In the genomic region with DNA sequence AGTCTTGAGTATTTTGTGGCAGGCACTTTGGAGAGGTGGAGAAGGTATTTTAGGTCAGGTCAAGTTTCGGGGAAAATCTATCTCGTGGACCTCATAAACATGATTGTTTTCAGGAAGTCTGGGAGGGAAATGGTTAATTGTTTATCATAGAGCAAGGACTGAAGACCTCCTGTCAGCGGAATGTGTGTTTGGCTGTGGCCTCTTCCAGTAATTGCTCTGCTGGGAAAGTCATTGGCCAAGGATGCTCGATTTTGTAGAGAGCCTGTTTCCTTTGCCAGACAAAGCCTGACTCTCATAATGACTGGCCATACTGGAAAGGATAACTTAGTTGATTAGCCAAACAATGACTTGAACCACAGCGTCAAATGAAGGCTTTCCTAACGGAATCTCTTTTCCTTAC, we compare ENCODE assay signal across 16 cellular contexts. TPM values are rescaled to one million over a fixed set of nuclear protein-coding genes. Genes with fewer than 3 reads are reported as not detected.
A peak's percentile ranks its signal among the peaks of the same experiment; 100 is the strongest.
DNase-seq lines count a peak whose midpoint lies in the region; ATAC-seq and TF ChIP-seq lines count a peak whose summit lies in the region.
"Had no signal": no experiment of that assay in that cellular context is flagged by ENCODE, and none has a peak within 500 bp of the region (broad histone marks: within the 10 kb centered on the region; RNA-seq: fewer than 3 reads in every experiment).

No MANE protein-coding gene starts in this region.

- no peaks in the 10 kb centered on the region for H3K36me3 Mint-ChIP-seq in HFFc6 (ENCODE audit: low read depth)
- H3K36me3 Mint-ChIP-seq in CD4-positive, alpha-beta T cell (ENCODE audit: low read depth): no peaks in the 10 kb centered on the region

- H3K36me3 ChIP-seq in hepatocyte (replicated peaks; ENCODE audit: insufficient read depth, low read depth): no peaks in the 10 kb centered on the region
- no peaks in the 10 kb centered on the region for H3K36me3 ChIP-seq in tibial artery
- H3K36me3 ChIP-seq: BLaER1 had no signal

- no peaks in the 10 kb centered on the region for H4K20me1 ChIP-seq in hepatocyte (ENCODE audit: insufficient read depth, poor library complexity, severe bottlenecking)
- H4K20me1 ChIP-seq: BLaER1 had no signal

- H3K27ac ChIP-seq in hepatocyte (peak overlapping the region; percentile 70), tibial artery (peak overlapping the region in 1 of 2 donors; percentile 5)
- no peak overlapping the region for H3K27ac ChIP-seq in CD4-positive, alpha-beta T cell (ENCODE audit: low read depth, low read length)
- H3K27ac ChIP-seq: BLaER1, epithelial cell of prostate had no signal

- no peak for DNase-seq in HFFc6
- DNase-seq in choroid plexus epithelial cell (ENCODE audit: low read depth): peak; percentile 71
- DNase-seq in hepatocyte (ENCODE audit: low spot score): no peak
- peak; percentile 43 for DNase-seq in skeletal muscle cell (ENCODE audit: low read depth)
- DNase-seq in putamen (ENCODE audit: low spot score): no peak
- no peak for DNase-seq in tibial artery
- DNase-seq in CD4-positive, alpha-beta T cell: no peak
- DNase-seq: activated naive CD4-positive, alpha-beta T cell treated with anti-CD3 and anti-CD28 coated beads for 36 hours; DMS153; GOT3; NCI-H146; occipital lobe had no signal

- H3K9me3 ChIP-seq in hepatocyte (ENCODE audit: low read depth) (no peaks in the 10 kb centered on the region), tibial artery (no peaks in the 10 kb centered on the region)
- no peaks in the 10 kb centered on the region for H3K9me3 ChIP-seq in CD4-positive, alpha-beta T cell (ENCODE audit: control insufficient read depth, low read length)
- H3K9me3 ChIP-seq: BLaER1 had no signal

- no peak for ATAC-seq in CD4-positive, alpha-beta T cell (ENCODE audit: poor library complexity)
- ATAC-seq in HG03565 (IDR thresholded peaks at IDR 0.05; ENCODE audit: unreplicated experiment): no peak
- ATAC-seq: SK-N-SH treated with all-trans-retinoic acid at 6 μM for 48 hours had no signal

- no peaks in the 10 kb centered on the region for H3K79me2 ChIP-seq in hepatocyte

- H3K9me3 Mint-ChIP-seq in HFFc6: no peaks in the 10 kb centered on the region
- no peaks in the 10 kb centered on the region for H3K9me3 Mint-ChIP-seq in CD4-positive, alpha-beta T cell
- H3K9me3 Mint-ChIP-seq: activated naive CD4-positive, alpha-beta T cell treated with anti-CD3 and anti-CD28 coated beads for 36 hours had no signal

- POLR2A ChIA-PET in CD4-positive, alpha-beta T cell (lab: Charles Lee): interaction anchor here (0.6 kb wide), 1 partner anchor 213 kb away, joined by 4 read pairs; no protein-coding TSS in a partner anchor

- TF ChIP-seq CTCF in HFFc6 (IDR thresholded peaks at IDR 0.05) (no peak), choroid plexus epithelial cell (conservative IDR thresholded peaks at IDR 0.05; ENCODE audit: low read depth, low read length) (no peak), hepatocyte (IDR thresholded peaks at IDR 0.05; ENCODE audit: poor library complexity) (no peak), tibial artery (IDR thresholded peaks at IDR 0.05) (no peak)
- TF ChIP-seq CTCF in CD4-positive, alpha-beta T cell (IDR thresholded peaks at IDR 0.05): no peak

- intact Hi-C loops in tibial artery (cut with DNase I; ENCODE audit: low total_unique reads): loop anchor here (2.0 to 5.0 kb wide), 3 partner anchors 145 to 321 kb away; no protein-coding TSS in a partner anchor
- intact Hi-C loops in CD4-positive, alpha-beta T cell (cut with DNase I, micrococcal nuclease): loop anchor here (1.0 to 10.0 kb wide), 5 partner anchors 61 to 422 kb away; a partner anchor contains a TSS

- 56% methylated on average over 6 of the region's 6 CpGs for WGBS in hepatocyte (ENCODE audit: low lambda C conversion rate, missing lambda C conversion rate)

- no peak overlapping the region for H2AFZ ChIP-seq in hepatocyte

- peak overlapping the region; percentile 8; the same call in 1 of the 2 replicates for H3K27ac Mint-ChIP-seq in HFFc6
- no peak overlapping the region for H3K27ac Mint-ChIP-seq in CD4-positive, alpha-beta T cell
- H3K27ac Mint-ChIP-seq: activated naive CD4-positive, alpha-beta T cell treated with anti-CD3 and anti-CD28 coated beads for 36 hours had no signal

- H3K4me3 ChIP-seq in choroid plexus epithelial cell (ENCODE audit: low read depth, low read length) (no peak overlapping the region), hepatocyte (no peak overlapping the region), skeletal muscle cell (ENCODE audit: low read depth, low read length) (no peak overlapping the region), tibial artery (no peak overlapping the region)
- H3K4me3 ChIP-seq: BLaER1 had no signal

- CTCF ChIA-PET in CD4-positive, alpha-beta T cell (lab: Charles Lee): no interaction called here

- peaks cover 1% of the 10 kb centered on the region; the same call in 1 of the 2 replicates for H3K27me3 Mint-ChIP-seq in HFFc6 (ENCODE audit: insufficient read depth)
- H3K27me3 Mint-ChIP-seq in CD4-positive, alpha-beta T cell: peaks cover 3% of the 10 kb centered on the region

- H3K4me2 ChIP-seq in hepatocyte: no peak overlapping the region
- H3K4me2 ChIP-seq: BLaER1 had no signal

- H3K4me1 ChIP-seq in hepatocyte (ENCODE audit: insufficient read depth) (peaks cover 20% of the 10 kb centered on the region), tibial artery (peaks cover 0 to 13% (median 7%) of the 10 kb centered on the region in 4 donors)

- peaks cover 62% of the 10 kb centered on the region for H3K4me1 Mint-ChIP-seq in HFFc6 (ENCODE audit: low read depth)
- no peaks in the 10 kb centered on the region for H3K4me1 Mint-ChIP-seq in CD4-positive, alpha-beta T cell (ENCODE audit: low read depth)

- no peak overlapping the region for H3K4me3 Mint-ChIP-seq in HFFc6
- H3K4me3 Mint-ChIP-seq in CD4-positive, alpha-beta T cell: no peak overlapping the region
- H3K4me3 Mint-ChIP-seq: activated naive CD4-positive, alpha-beta T cell treated with anti-CD3 and anti-CD28 coated beads for 36 hours had no signal

- H3K27me3 ChIP-seq in hepatocyte (no peaks in the 10 kb centered on the region), tibial artery (no peaks in the 10 kb centered on the region)
- no peaks in the 10 kb centered on the region for H3K27me3 ChIP-seq in CD4-positive, alpha-beta T cell (ENCODE audit: control insufficient read depth, insufficient read depth, low read length)
- H3K27me3 ChIP-seq: BLaER1 had no signal

- no peaks in the 10 kb centered on the region for H3K9me2 ChIP-seq in hepatocyte (replicated peaks; ENCODE audit: insufficient read depth)

RNA-seq across cellular contexts. Expression of a gene that starts 30.0 kb away (rescaled TPM):
- under 1 TPM in 2 of 6 experiments, not detected in 4; 0.25 to 0.36 TPM for total RNA-seq in HFFc6 (2021; fragmentation: NEBNext Ultra II Directional; extraction: Animal tissue kit (Norgen Biotek cat#: 25700))
- total RNA-seq in hepatocyte: 1.3 and 10.5 TPM in 2 replicates
- polyA plus RNA-seq in hepatocyte: 5.8 and 11.4 TPM in 2 replicates
- under 1 TPM; 0.31 to 0.47 TPM for total RNA-seq in CD4-positive, alpha-beta T cell
- total RNA-seq: occipital lobe had no signal

Comparison
In these comparisons a context has a peak if more than half of its experiments do, and no peak if none do; other contexts are left out.
1. DNase-seq: peak in choroid plexus epithelial cell (single experiment) and skeletal muscle cell (single experiment); none in HFFc6 (single experiment), hepatocyte (single experiment), putamen (single experiment), tibial artery (0 of 2) and CD4-positive, alpha-beta T cell (0 of 10).